9 cellular contexts compared by ENCODE assay signal in the genomic region with DNA sequence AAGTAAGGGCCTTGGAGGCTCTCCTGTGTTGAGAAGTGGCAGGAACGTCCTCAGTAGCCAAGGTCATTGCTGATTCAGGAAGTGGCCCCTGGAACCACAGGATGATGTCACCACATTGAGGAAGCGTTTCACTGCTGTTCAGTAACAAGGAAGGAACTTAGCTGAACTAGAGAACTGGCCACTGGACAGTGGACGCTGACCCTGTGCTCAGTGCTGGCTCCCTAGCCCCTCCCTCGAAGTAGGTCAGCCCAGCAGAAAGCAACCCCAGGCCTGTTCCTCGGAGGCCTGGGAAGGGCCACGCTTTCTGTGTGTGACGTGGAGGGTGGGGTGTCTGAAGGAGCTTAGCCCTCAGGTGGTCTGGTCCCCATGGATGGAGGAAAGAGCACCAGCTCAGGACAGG. TPM values are rescaled to one million over a fixed set of nuclear protein-coding genes. Genes with fewer than 3 reads are reported as not detected.
DNase-seq lines count a peak whose midpoint lies in the region; ATAC-seq, FAIRE-seq and TF ChIP-seq lines count a peak whose summit lies in the region.
"Had no signal": no experiment of that assay in that cellular context is flagged by ENCODE, and none has a peak within 500 bp of the region (broad histone marks: within the 10 kb centered on the region; RNA-seq: fewer than 3 reads in every experiment).

No MANE protein-coding gene starts in this region.

- H3K9ac ChIP-seq in MM.1S (ENCODE audit: low read length), result peak overlapping the region; percentile 87

- WGBS in right lobe of liver (ENCODE audit: insufficient coverage, low coverage, low lambda C conversion rate, missing lambda C conversion rate), result 24% methylated on average over 2 of the region's 7 CpGs

- H3K27ac Mint-ChIP-seq in progenitor cell of endocrine pancreas, result no peak overlapping the region

- TF ChIP-seq POLR2A in right lobe of liver (IDR thresholded peaks at IDR 0.05) (no peak), GM12892 (IDR thresholded peaks at IDR 0.05; ENCODE audit: low read depth, low read length) (no peak)

- intact Hi-C loops in right lobe of liver (cut with DNase I), result no loop called here

- H4K20me1 ChIP-seq in MM.1S (ENCODE audit: insufficient read depth, low read length), result no peaks in the 10 kb centered on the region

- no peaks in the 10 kb centered on the region for H3K27me3 Mint-ChIP-seq in progenitor cell of endocrine pancreas

- H3K4me3 Mint-ChIP-seq in progenitor cell of endocrine pancreas (ENCODE audit: low read depth), result no peak overlapping the region

- no peaks in the 10 kb centered on the region for H3K9me3 Mint-ChIP-seq in progenitor cell of endocrine pancreas (ENCODE audit: low read depth)

- H3K36me3 Mint-ChIP-seq in progenitor cell of endocrine pancreas (ENCODE audit: insufficient read depth), result no peaks in the 10 kb centered on the region

- peak; percentile 46 for DNase-seq in AG10803 (ENCODE audit: low read depth)
- DNase-seq in MM.1S, result peak; percentile 27
- peak; percentile 51 to 77 for DNase-seq in cardiac fibroblast (ENCODE audit: low read depth in 2 of 2)
- DNase-seq in right lobe of liver, result peak; percentile 56 to 71 (median 58)
- no peak for DNase-seq in GM12892 (ENCODE audit: insufficient read length)
- DNase-seq in progenitor cell of endocrine pancreas (ENCODE audit: low spot score, unreplicated experiment), result no peak
- DNase-seq: H7 had no signal

- H3K4me2 ChIP-seq in MM.1S (ENCODE audit: low read depth, low read length), result peak overlapping the region; percentile 61

- H3F3A ChIP-seq in MM.1S (ENCODE audit: insufficient read depth, low read length), result peaks cover 40% of the 10 kb centered on the region

- peaks cover 14% of the 10 kb centered on the region for H3K4me1 Mint-ChIP-seq in progenitor cell of endocrine pancreas (ENCODE audit: low read depth)

- no peak for FAIRE-seq in GM12892 (lab: Jason Lieb, UNC)

- H3K9me3 ChIP-seq in MM.1S (replicated peaks; ENCODE audit: insufficient read depth, low read length), result no peaks in the 10 kb centered on the region
- H3K9me3 ChIP-seq in right lobe of liver, result no peaks in the 10 kb centered on the region

- H3K36me3 ChIP-seq in MM.1S (replicated peaks; ENCODE audit: insufficient read depth, low read length), result no peaks in the 10 kb centered on the region
- H3K36me3 ChIP-seq in right lobe of liver, result no peaks in the 10 kb centered on the region

- no peak overlapping the region for H2AFZ ChIP-seq in MM.1S (ENCODE audit: low read length)

- ATAC-seq in right lobe of liver (peak; percentile 79 to 91 (median 88)), HG03354 (IDR thresholded peaks at IDR 0.05; ENCODE audit: poor library complexity, severe bottlenecking, unreplicated experiment) (no peak), HG03097 (IDR thresholded peaks at IDR 0.05; ENCODE audit: low FRiP score, unreplicated experiment) (no peak)

- H3K27ac ChIP-seq in MM.1S (ENCODE audit: low read length) (peak overlapping the region; percentile 99), right lobe of liver (peak overlapping the region in 2 of 3 donors; percentile 22 to 23)

- H3K27me3 ChIP-seq in MM.1S (replicated peaks; ENCODE audit: insufficient read depth, low read length), result no peaks in the 10 kb centered on the region
- H3K27me3 ChIP-seq in right lobe of liver, result no peaks in the 10 kb centered on the region

- peaks cover 66% of the 10 kb centered on the region for H3K4me1 ChIP-seq in MM.1S (ENCODE audit: low read length)
- peaks cover 0 to 14% (median 0%) of the 10 kb centered on the region in 4 donors for H3K4me1 ChIP-seq in right lobe of liver

- TF ChIP-seq CTCF in AG10803 (conservative IDR thresholded peaks at IDR 0.05; ENCODE audit: low read length), result no peak
- no peak for TF ChIP-seq CTCF in MM.1S (IDR thresholded peaks at IDR 0.05; ENCODE audit: low read length)
- no peak for TF ChIP-seq CTCF in cardiac fibroblast (IDR thresholded peaks at IDR 0.05; ENCODE audit: low read depth, low read length)
- no peak for TF ChIP-seq CTCF in right lobe of liver (IDR thresholded peaks at IDR 0.05)
- no peak for TF ChIP-seq CTCF in progenitor cell of endocrine pancreas (IDR thresholded peaks at IDR 0.05; ENCODE audit: unreplicated experiment)

- H3K4me3 ChIP-seq in AG10803 (ENCODE audit: low read length), result no peak overlapping the region
- no peak overlapping the region for H3K4me3 ChIP-seq in MM.1S (ENCODE audit: low read length)
- no peak overlapping the region for H3K4me3 ChIP-seq in cardiac fibroblast (replicated peaks in 1 of 2; ENCODE audit: low read depth in 2 of 2, low read length in 2 of 2)
- H3K4me3 ChIP-seq in right lobe of liver, result no peak overlapping the region

- H3K9me2 ChIP-seq in MM.1S (replicated peaks; ENCODE audit: insufficient read depth, low read length), result no peaks in the 10 kb centered on the region

- H3K79me2 ChIP-seq in MM.1S (ENCODE audit: low read length), result peaks cover 17% of the 10 kb centered on the region

RNA-seq across cellular contexts. Expression of a gene that starts 58.3 kb away (rescaled TPM):
- 10 to 100 TPM in 2 of 6 experiments, 1 to 10 TPM in 4; 2.3 to 27.9 (median 5.7) TPM for total RNA-seq in right lobe of liver
- polyA plus RNA-seq in GM12892 (2012; ENCODE audit: missing spikeins), result 10.8 TPM
- total RNA-seq in progenitor cell of endocrine pancreas, result 27.3 and 29.9 TPM in 2 replicates

Comparison
In these comparisons a context has a peak if more than half of its experiments do, and no peak if none do; other contexts are left out.
1. DNase-seq: peak in AG10803 (single experiment), MM.1S (single experiment), cardiac fibroblast (2 of 2) and right lobe of liver (3 of 3); none in GM12892 (single experiment) and progenitor cell of endocrine pancreas (single experiment).
2. ATAC-seq: peak in right lobe of liver (4 of 4); none in HG03354 (single experiment) and HG03097 (single experiment).